In genomic region chr3:115905871-115906270, GRCh38 we compare ENCODE assay signal across 32 cellular contexts.
DNase-seq lines count a peak whose midpoint lies in the region; ATAC-seq and TF ChIP-seq lines count a peak whose summit lies in the region.
"Had no signal": no experiment of that assay in that cellular context is flagged by ENCODE, and none has a peak within 500 bp of the region (broad histone marks: within the 10 kb centered on the region; RNA-seq: fewer than 3 reads in every experiment).

No MANE protein-coding gene starts in this region.

- H3K27ac Mint-ChIP-seq in endodermal cell (no peak overlapping the region), immature natural killer cell (no peak overlapping the region)
- no peak overlapping the region for H3K27ac Mint-ChIP-seq in activated T-cell treated with anti-CD3 and anti-CD28 coated beads, Interleukin-2, amount 50 U/mL, for 72 hours
- H3K27ac Mint-ChIP-seq: B cell; CD14-positive monocyte; CD4-positive, alpha-beta memory T cell; CD4-positive, alpha-beta T cell; CD4-positive, CD25-positive, alpha-beta regulatory T cell; CD8-positive, alpha-beta T cell had no signal

- no peaks in the 10 kb centered on the region for H3K36me3 ChIP-seq in endodermal cell (ENCODE audit: control insufficient read depth, insufficient read depth, low read length)
- H3K36me3 ChIP-seq: BE2C; BLaER1; BLaER1 treated with 17β-estradiol and CSF1 and Interleukin-3, amounts not matched to agents 10 nM and 100 nM had no signal

- no peaks in the 10 kb centered on the region for H3K4me1 Mint-ChIP-seq in endodermal cell
- no peaks in the 10 kb centered on the region for H3K4me1 Mint-ChIP-seq in activated T-cell treated with anti-CD3 and anti-CD28 coated beads, Interleukin-2, amount 50 U/mL, for 72 hours (ENCODE audit: low read depth)
- H3K4me1 Mint-ChIP-seq in immature natural killer cell: no peaks in the 10 kb centered on the region
- H3K4me1 Mint-ChIP-seq: B cell; CD14-positive monocyte; CD4-positive, alpha-beta memory T cell; CD4-positive, CD25-positive, alpha-beta regulatory T cell; CD8-positive, alpha-beta memory T cell had no signal

- H3K27me3 ChIP-seq in endodermal cell (ENCODE audit: control insufficient read depth, insufficient read depth, low read length, poor library complexity, severe bottlenecking): no peaks in the 10 kb centered on the region
- H3K27me3 ChIP-seq: BE2C; BLaER1; BLaER1 treated with 17β-estradiol and CSF1 and Interleukin-3, amounts not matched to agents 10 nM and 100 nM had no signal

- H3K36me3 Mint-ChIP-seq in endodermal cell (ENCODE audit: low read depth) (no peaks in the 10 kb centered on the region), immature natural killer cell (no peaks in the 10 kb centered on the region)
- no peaks in the 10 kb centered on the region for H3K36me3 Mint-ChIP-seq in activated T-cell treated with anti-CD3 and anti-CD28 coated beads, Interleukin-2, amount 50 U/mL, for 72 hours (ENCODE audit: insufficient read depth in 2 of 2)
- H3K36me3 Mint-ChIP-seq: CD14-positive monocyte; CD4-positive, alpha-beta memory T cell; CD4-positive, CD25-positive, alpha-beta regulatory T cell; CD8-positive, alpha-beta memory T cell; CD8-positive, alpha-beta T cell had no signal

- no peaks in the 10 kb centered on the region for H3K9me3 ChIP-seq in endodermal cell (ENCODE audit: control insufficient read depth, low read length)
- H3K9me3 ChIP-seq: A549; BE2C; BLaER1; BLaER1 treated with 17β-estradiol and CSF1 and Interleukin-3, amounts not matched to agents 10 nM and 100 nM; Caco-2 had no signal

- H3K9ac ChIP-seq in endodermal cell (ENCODE audit: extremely low read depth, low read length, poor library complexity, severe bottlenecking): no peak overlapping the region
- H3K9ac ChIP-seq: BLaER1; BLaER1 treated with 17β-estradiol and CSF1 and Interleukin-3, amounts not matched to agents 10 nM and 100 nM had no signal

- H3K4me3 Mint-ChIP-seq in endodermal cell (no peak overlapping the region), immature natural killer cell (no peak overlapping the region)
- H3K4me3 Mint-ChIP-seq in activated T-cell treated with anti-CD3 and anti-CD28 coated beads, Interleukin-2, amount 50 U/mL, for 72 hours: no peak overlapping the region
- H3K4me3 Mint-ChIP-seq: B cell; CD14-positive monocyte; CD4-positive, alpha-beta memory T cell; CD4-positive, alpha-beta T cell; CD4-positive, CD25-positive, alpha-beta regulatory T cell; CD8-positive, alpha-beta memory T cell; CD8-positive, alpha-beta T cell had no signal

- ATAC-seq in activated T-cell treated with anti-CD3 and anti-CD28 coated beads, Interleukin-2, amount 50 U/mL, for 72 hours (replicated peaks in 1 of 2): no peak
- ATAC-seq: A549; CD8-positive, alpha-beta T cell had no signal

- DNase-seq in G401 (ENCODE audit: low spot score) (peak; percentile 84), cerebellar cortex (ENCODE audit: low spot score) (peak; percentile 80), cerebellum (ENCODE audit: low spot score) (peak; percentile 44), endodermal cell (no peak), immature natural killer cell (no peak)
- DNase-seq in activated T-cell treated with anti-CD3 and anti-CD28 coated beads, Interleukin-2, amount 50 U/mL, for 72 hours: no peak
- DNase-seq: 8988T; ACHN; AML-193; BE2C; Caco-2; Calu3; CD4-positive, alpha-beta memory T cell; CD4-positive, alpha-beta T cell; CD4-positive, CD25-positive, alpha-beta regulatory T cell; CD8-positive, alpha-beta memory T cell; CD8-positive, alpha-beta T cell; COR-L47; DMS 273 treated with DMSO at 0.1 percent for 48 hours; DMS153; DMS53; DMS79; DMS79 treated with DMSO at 0.1 percent for 48 hours; DND-41; EL had no signal

- no peak overlapping the region for H3K27ac ChIP-seq in endodermal cell (ENCODE audit: low read depth, low read length)
- H3K27ac ChIP-seq: 22Rv1; A549; BLaER1; BLaER1 treated with 17β-estradiol and CSF1 and Interleukin-3, amounts not matched to agents 10 nM and 100 nM; C4-2B had no signal

- H3K27me3 Mint-ChIP-seq in endodermal cell (ENCODE audit: insufficient read depth): no peaks in the 10 kb centered on the region
- H3K27me3 Mint-ChIP-seq in activated T-cell treated with anti-CD3 and anti-CD28 coated beads, Interleukin-2, amount 50 U/mL, for 72 hours (ENCODE audit: low read depth): no peaks in the 10 kb centered on the region
- peaks cover 0 to 1% (median 0%) of the 10 kb centered on the region in 3 donors for H3K27me3 Mint-ChIP-seq in immature natural killer cell (ENCODE audit: low read depth in 3 of 3)
- H3K27me3 Mint-ChIP-seq: B cell; CD4-positive, CD25-positive, alpha-beta regulatory T cell had no signal

- no peak overlapping the region for H3K4me3 ChIP-seq in endodermal cell (ENCODE audit: low read length)
- H3K4me3 ChIP-seq: A549; BLaER1; BLaER1 treated with 17β-estradiol and CSF1 and Interleukin-3, amounts not matched to agents 10 nM and 100 nM had no signal

- in situ Hi-C loops in G401 (cut with HindIII; ENCODE audit: low sequenced_read_pairs): no loop called here

- TF ChIP-seq CTCF in endodermal cell (conservative IDR thresholded peaks at IDR 0.05): no peak

- WGBS in endodermal cell (ENCODE audit: insufficient coverage in 1 of 2, insufficient read length in 1 of 2), 2 experiments: 97 to 100% methylated on average over 2 of the region's 2 CpGs

- no peaks in the 10 kb centered on the region for H3K4me1 ChIP-seq in endodermal cell (ENCODE audit: control insufficient read depth, insufficient read depth, low read length)
- H3K4me1 ChIP-seq: A549; BE2C; BLaER1; BLaER1 treated with 17β-estradiol and CSF1 and Interleukin-3, amounts not matched to agents 10 nM and 100 nM; Caco-2 had no signal

- no peaks in the 10 kb centered on the region for H3K9me3 Mint-ChIP-seq in endodermal cell
- no peaks in the 10 kb centered on the region for H3K9me3 Mint-ChIP-seq in activated T-cell treated with anti-CD3 and anti-CD28 coated beads, Interleukin-2, amount 50 U/mL, for 72 hours
- peaks cover 0 to 4% (median 2%) of the 10 kb centered on the region in 6 donors for H3K9me3 Mint-ChIP-seq in immature natural killer cell
- H3K9me3 Mint-ChIP-seq: CD4-positive, alpha-beta memory T cell; CD4-positive, alpha-beta T cell; CD8-positive, alpha-beta memory T cell; CD8-positive, alpha-beta T cell had no signal

Comparison
In these comparisons a context has a peak if more than half of its experiments do, and no peak if none do; other contexts are left out.
1. DNase-seq: peak in G401 (single experiment), cerebellar cortex (single experiment) and cerebellum (single experiment); none in endodermal cell (single experiment), activated T-cell treated with anti-CD3 and anti-CD28 coated beads, Interleukin-2, amount 50 U/mL, for 72 hours (0 of 2) and immature natural killer cell (0 of 3).